Comparison of ENCODE assay signal across 33 cellular contexts in the genomic region with DNA sequence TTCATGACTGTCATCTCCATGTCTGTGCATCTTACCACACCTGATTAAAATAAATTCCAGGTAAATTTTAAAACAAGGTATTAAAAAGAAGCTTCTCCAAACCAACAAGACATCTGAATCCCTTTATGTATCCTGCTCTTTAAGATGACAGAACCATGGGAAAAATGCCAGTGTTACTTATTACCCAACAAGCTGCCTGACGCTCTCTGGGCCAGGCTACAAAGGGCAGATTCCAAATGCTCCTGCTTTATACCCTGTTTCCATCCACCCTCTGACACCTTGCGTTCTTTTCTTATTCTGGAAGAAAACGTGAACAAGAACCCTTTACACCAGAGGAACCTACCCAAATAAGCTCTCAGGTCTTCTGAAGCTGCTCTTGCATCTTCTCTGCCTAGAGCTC.
"Had no signal": no experiment of that assay in that cellular context is flagged by ENCODE, and none has a peak within 500 bp of the region (broad histone marks: within the 10 kb centered on the region; RNA-seq: fewer than 3 reads in every experiment).

No MANE protein-coding gene starts in this region.

- H3K27ac ChIP-seq: ascending aorta, breast epithelium, cardiac muscle cell, colonic mucosa, gastroesophageal sphincter, WERI-Rb-1 had no signal

- ATAC-seq: activated CD4-positive, CD25-positive, alpha-beta regulatory T cell treated with anti-CD3 and anti-CD28 coated beads, Interleukin-2, amount 50 U/mL, for 24 hours; activated CD8-positive, alpha-beta T cell treated with anti-CD3 and anti-CD28 coated beads for 36 hours; activated naive CD4-positive, alpha-beta T cell treated with anti-CD3 and anti-CD28 coated beads, Interleukin-2, amount 50 U/mL, for 72 hours; activated T-cell treated with anti-CD3 and anti-CD28 coated beads, Interleukin-2, amount 50 U/mL, for 72 hours; esophagus mucosa; gastroesophageal sphincter; T-cell had no signal

- H3K4me3 ChIP-seq: ascending aorta, breast epithelium, cardiac muscle cell, colonic mucosa, gastroesophageal sphincter had no signal

- H3K4me1 ChIP-seq: ascending aorta, breast epithelium, colonic mucosa, gastroesophageal sphincter had no signal

- H3K9me3 ChIP-seq: ascending aorta, breast epithelium, colonic mucosa, gastroesophageal sphincter had no signal

- H3K27ac Mint-ChIP-seq: activated B cell treated with CpG ODN at 0.5 μM for 24 hours; activated CD8-positive, alpha-beta T cell treated with anti-CD3 and anti-CD28 coated beads for 36 hours; activated naive CD4-positive, alpha-beta T cell treated with anti-CD3 and anti-CD28 coated beads, Interleukin-2, amount 10 ng/mL, durations not matched to agents 7 days and 5 days; activated naive CD4-positive, alpha-beta T cell treated with anti-CD3 and anti-CD28 coated beads, Interleukin-2, amount 50 U/mL, for 72 hours; activated naive CD8-positive, alpha-beta T cell treated with anti-CD3 and anti-CD28 coated beads, Interleukin-2, amount 10 ng/mL, durations not matched to agents 7 days and 5 days; activated T-cell treated with anti-CD3 and anti-CD28 coated beads, Interleukin-2, amount 50 U/mL, for 24 hours; activated T-cell treated with anti-CD3 and anti-CD28 coated beads, Interleukin-2, amount 50 U/mL, for 72 hours; brain; endodermal cell; T-cell; T-helper 1 cell treated with Interleukin-12 subunit alpha and Interleukin-12 subunit beta and Interleukin-4 antibody, amounts not matched to agents 30 μg/mL and 1 μg/mL, for 36 hours had no signal

- H3K9me3 Mint-ChIP-seq: activated B cell treated with CpG ODN at 0.5 μM for 24 hours; activated CD8-positive, alpha-beta T cell treated with anti-CD3 and anti-CD28 coated beads for 36 hours; activated naive CD4-positive, alpha-beta T cell treated with anti-CD3 and anti-CD28 coated beads, Interleukin-2, amount 10 ng/mL, durations not matched to agents 7 days and 5 days; activated naive CD4-positive, alpha-beta T cell treated with anti-CD3 and anti-CD28 coated beads, Interleukin-2, amount 50 U/mL, for 72 hours; activated naive CD8-positive, alpha-beta T cell treated with anti-CD3 and anti-CD28 coated beads, Interleukin-2, amount 10 ng/mL, durations not matched to agents 7 days and 5 days; activated T-cell treated with anti-CD3 and anti-CD28 coated beads, Interleukin-2, amount 50 U/mL, for 24 hours; activated T-cell treated with anti-CD3 and anti-CD28 coated beads, Interleukin-2, amount 50 U/mL, for 72 hours; brain; endodermal cell; T-cell; T-helper 1 cell treated with Interleukin-12 subunit alpha and Interleukin-12 subunit beta and Interleukin-4 antibody, amounts not matched to agents 30 μg/mL and 1 μg/mL, for 36 hours had no signal

- H3K27me3 ChIP-seq: ascending aorta, breast epithelium, colonic mucosa had no signal

- H3K36me3 Mint-ChIP-seq: activated naive CD4-positive, alpha-beta T cell treated with anti-CD3 and anti-CD28 coated beads, Interleukin-2, amount 10 ng/mL, durations not matched to agents 7 days and 5 days; activated naive CD4-positive, alpha-beta T cell treated with anti-CD3 and anti-CD28 coated beads, Interleukin-2, amount 50 U/mL, for 72 hours; activated naive CD8-positive, alpha-beta T cell treated with anti-CD3 and anti-CD28 coated beads, Interleukin-2, amount 10 ng/mL, durations not matched to agents 7 days and 5 days; brain; T-cell had no signal

- H3K36me3 ChIP-seq: ascending aorta, breast epithelium, cardiac muscle cell, colonic mucosa, gastroesophageal sphincter, WERI-Rb-1 had no signal

- H3K27me3 Mint-ChIP-seq: activated B cell treated with CpG ODN at 0.5 μM for 24 hours, brain had no signal

- H3K4me3 Mint-ChIP-seq: activated B cell treated with CpG ODN at 0.5 μM for 24 hours; activated CD8-positive, alpha-beta T cell treated with anti-CD3 and anti-CD28 coated beads for 36 hours; activated naive CD4-positive, alpha-beta T cell treated with anti-CD3 and anti-CD28 coated beads, Interleukin-2, amount 10 ng/mL, durations not matched to agents 7 days and 5 days; activated naive CD8-positive, alpha-beta T cell treated with anti-CD3 and anti-CD28 coated beads, Interleukin-2, amount 10 ng/mL, durations not matched to agents 7 days and 5 days; activated T-cell treated with anti-CD3 and anti-CD28 coated beads, Interleukin-2, amount 50 U/mL, for 24 hours; activated T-cell treated with anti-CD3 and anti-CD28 coated beads, Interleukin-2, amount 50 U/mL, for 72 hours; brain; endodermal cell; T-cell; T-helper 1 cell treated with Interleukin-12 subunit alpha and Interleukin-12 subunit beta and Interleukin-4 antibody, amounts not matched to agents 30 μg/mL and 1 μg/mL, for 36 hours had no signal

- DNase-seq: activated B cell treated with CpG ODN at 0.5 μM for 24 hours; activated CD4-positive, alpha-beta T cell treated with anti-CD3 and anti-CD28 coated beads for 48 hours; activated CD4-positive, alpha-beta T cell treated with anti-CD3 and anti-CD28 coated beads, Interleukin-2, amount 50 U/mL, for 1 hour; activated CD4-positive, alpha-beta T cell treated with anti-CD3 and anti-CD28 coated beads, Interleukin-2, amount 50 U/mL, for 48 hours; activated CD8-positive, alpha-beta memory T cell treated with anti-CD3 and anti-CD28 coated beads for 24 hours; activated CD8-positive, alpha-beta memory T cell treated with anti-CD3 and anti-CD28 coated beads, Interleukin-2, amount 50 U/mL, for 4 hours; activated CD8-positive, alpha-beta T cell treated with anti-CD3 and anti-CD28 coated beads for 36 hours; activated gamma-delta T cell; activated naive CD4-positive, alpha-beta T cell; activated naive CD4-positive, alpha-beta T cell treated with anti-CD3 and anti-CD28 coated beads, Interleukin-2, amount 10 ng/mL, durations not matched to agents 7 days and 5 days; activated naive CD8-positive, alpha-beta T cell treated with anti-CD3 and anti-CD28 coated beads, Interleukin-2, amount 10 ng/mL, durations not matched to agents 7 days and 5 days; activated T-cell treated with anti-CD3 and anti-CD28 coated beads for 4 hours; activated T-cell treated with anti-CD3 and anti-CD28 coated beads, Interleukin-2, amount 50 U/mL, for 24 hours; activated T-cell treated with anti-CD3 and anti-CD28 coated beads, Interleukin-2, amount 50 U/mL, for 72 hours; central memory CD4-positive, alpha-beta T cell; cerebellar nuclear complex; colonic mucosa; effector memory CD4-positive, alpha-beta T cell; endodermal cell; foreskin melanocyte; SW 1271; T-cell; T-helper 9 cell; WERI-Rb-1 had no signal

- H3K4me1 Mint-ChIP-seq: activated naive CD4-positive, alpha-beta T cell treated with anti-CD3 and anti-CD28 coated beads, Interleukin-2, amount 10 ng/mL, durations not matched to agents 7 days and 5 days; activated naive CD8-positive, alpha-beta T cell treated with anti-CD3 and anti-CD28 coated beads, Interleukin-2, amount 10 ng/mL, durations not matched to agents 7 days and 5 days; T-cell had no signal
